In the genomic region with DNA sequence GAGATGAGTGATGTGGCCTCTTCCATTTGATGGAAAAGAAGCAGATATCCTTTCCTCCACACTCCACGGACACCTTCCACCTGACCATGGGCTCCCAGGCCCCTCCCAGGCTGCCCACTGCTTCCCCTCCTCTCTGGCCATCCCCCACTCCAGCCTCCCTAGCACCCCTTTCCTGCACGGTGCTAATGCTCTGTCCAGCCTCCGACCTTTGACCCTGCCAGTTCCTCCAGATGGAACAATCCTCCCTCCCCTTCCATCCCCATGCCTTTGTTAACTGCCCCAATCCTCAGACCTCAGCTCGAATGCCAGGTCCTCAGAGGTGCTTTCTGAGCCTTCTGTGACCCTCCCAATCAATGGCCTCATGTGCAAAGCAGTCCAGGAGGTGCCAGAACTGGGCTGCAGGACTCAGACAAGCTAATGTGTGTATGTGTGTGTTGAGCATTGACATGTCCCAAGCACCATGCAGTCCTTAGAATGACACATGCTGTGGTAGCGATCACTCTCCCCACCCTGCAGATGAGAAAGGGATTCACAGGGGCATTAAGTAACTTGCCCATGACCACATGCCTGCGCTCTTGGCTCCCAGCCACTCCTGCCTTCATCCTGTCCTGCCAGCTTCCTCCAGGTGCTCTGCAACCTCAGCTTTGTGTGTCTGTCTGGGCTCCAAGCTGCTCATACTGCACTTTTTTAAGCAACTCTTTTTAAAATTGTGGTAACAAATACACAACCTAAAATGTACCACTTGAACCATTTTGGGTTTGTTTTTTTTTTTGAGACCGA, we compare ENCODE assay signal across 16 cellular contexts.
DNase-seq lines count a peak whose midpoint lies in the region; ATAC-seq and TF ChIP-seq lines count a peak whose summit lies in the region.
"Had no signal": no experiment of that assay in that cellular context is flagged by ENCODE, and none has a peak within 500 bp of the region (broad histone marks: within the 10 kb centered on the region; RNA-seq: fewer than 3 reads in every experiment).

No MANE protein-coding gene starts in this region.

- H3K4me3 ChIP-seq in Jurkat, Clone E6-1 (ENCODE audit: low read length) = no peak overlapping the region
- H3K4me3 ChIP-seq in mammary epithelial cell (replicated peaks in 1 of 3; ENCODE audit: insufficient read depth in 1 of 3, low read depth in 2 of 3, low read length in 3 of 3) = no peak overlapping the region
- H3K4me3 ChIP-seq in sigmoid colon = no peak overlapping the region
- H3K4me3 ChIP-seq: coronary artery, gastroesophageal sphincter had no signal

- BruUV-seq in mammary epithelial cell (replicated peaks; lab: Mats Ljungman, UMichigan) = no TSS peak

- 84% methylated on average over 5 of the region's 7 CpGs for WGBS in mammary epithelial cell (ENCODE audit: low coverage, missing lambda C conversion rate)
- WGBS in sigmoid colon, 2 donors = 68 to 74% methylated on average over 7 of the region's 7 CpGs

- H3K4me3 Mint-ChIP-seq in activated T-cell treated with anti-CD3 and anti-CD28 coated beads, Interleukin-2, amount 50 U/mL, for 72 hours = no peak overlapping the region

- H3K27me3 Mint-ChIP-seq in activated T-cell treated with anti-CD3 and anti-CD28 coated beads, Interleukin-2, amount 50 U/mL, for 72 hours (ENCODE audit: low read depth) = no peaks in the 10 kb centered on the region

- H3K9ac ChIP-seq in mammary epithelial cell (ENCODE audit: insufficient read depth, low read length) = no peak overlapping the region

- no peaks in the 10 kb centered on the region for H4K20me1 ChIP-seq in mammary epithelial cell (ENCODE audit: insufficient read depth, low read length)

- H3K27ac ChIP-seq in mammary epithelial cell (ENCODE audit: insufficient read depth, low read depth, low read length) (no peak overlapping the region), sigmoid colon (no peak overlapping the region)
- H3K27ac ChIP-seq: coronary artery, gastroesophageal sphincter, neutrophil, VCaP had no signal

- dilution Hi-C loops in mammary epithelial cell (cut with HindIII; ENCODE audit: low sequenced_read_pairs) = no loop called here

- peaks cover 5 to 8% of the 10 kb centered on the region in 2 donors for H3K9me3 Mint-ChIP-seq in activated T-cell treated with anti-CD3 and anti-CD28 coated beads, Interleukin-2, amount 50 U/mL, for 72 hours

- H3K27me3 ChIP-seq in mammary epithelial cell (ENCODE audit: insufficient read depth, low read length) (no peaks in the 10 kb centered on the region), sigmoid colon (no peaks in the 10 kb centered on the region)
- H3K27me3 ChIP-seq: gastroesophageal sphincter, neutrophil had no signal

- no peaks in the 10 kb centered on the region for H3K79me2 ChIP-seq in mammary epithelial cell (ENCODE audit: insufficient read depth, low read length)

- no peak for TF ChIP-seq EP300 in sigmoid colon (IDR thresholded peaks at IDR 0.05)

- H3K36me3 ChIP-seq in mammary epithelial cell (ENCODE audit: insufficient read depth, low read length) (no peaks in the 10 kb centered on the region), sigmoid colon (no peaks in the 10 kb centered on the region)
- H3K36me3 ChIP-seq: gastroesophageal sphincter, neutrophil had no signal

- intact Hi-C loops in mammary epithelial cell (cut with micrococcal nuclease) (no loop called here), sigmoid colon (cut with DNase I) (no loop called here)

- no peaks in the 10 kb centered on the region for H3K4me1 ChIP-seq in mammary epithelial cell (ENCODE audit: insufficient read depth, low read length)
- no peaks in the 10 kb centered on the region for H3K4me1 ChIP-seq in sigmoid colon
- H3K4me1 ChIP-seq: gastroesophageal sphincter had no signal

- in situ Hi-C loops in mammary epithelial cell (cut with MboI; ENCODE audit: low sequenced_read_pairs in 2 of 2) = no loop called here

- TF ChIP-seq POLR2A in sigmoid colon (IDR thresholded peaks at IDR 0.05) = no peak

- ATAC-seq in activated T-cell treated with anti-CD3 and anti-CD28 coated beads, Interleukin-2, amount 50 U/mL, for 72 hours (replicated peaks in 1 of 2) = peak; percentile 19 to 23
- no peak for ATAC-seq in GM19467 (IDR thresholded peaks at IDR 0.05; ENCODE audit: unreplicated experiment)
- ATAC-seq: gastroesophageal sphincter, left colon had no signal

- H3K9me3 ChIP-seq in mammary epithelial cell (replicated peaks; ENCODE audit: insufficient read depth, low read length) (no peaks in the 10 kb centered on the region), sigmoid colon (no peaks in the 10 kb centered on the region)
- H3K9me3 ChIP-seq: gastroesophageal sphincter, neutrophil had no signal

- TF ChIP-seq CTCF in mammary epithelial cell (conservative IDR thresholded peaks at IDR 0.05 in 1 of 2, IDR thresholded peaks at IDR 0.05 in 1 of 2; ENCODE audit: extremely low read depth in 1 of 2, insufficient read depth in 1 of 2, low read depth in 1 of 2, low read length in 2 of 2) (no peak), sigmoid colon (IDR thresholded peaks at IDR 0.05) (no peak)

- H3K4me2 ChIP-seq in mammary epithelial cell (ENCODE audit: insufficient read depth, low read depth, low read length) = no peak overlapping the region

- no peak overlapping the region for H2AFZ ChIP-seq in mammary epithelial cell (ENCODE audit: low read depth, low read length)

- H3K27ac Mint-ChIP-seq in activated T-cell treated with anti-CD3 and anti-CD28 coated beads, Interleukin-2, amount 50 U/mL, for 72 hours = no peak overlapping the region

- no peak for DNase-seq in activated T-cell treated with anti-CD3 and anti-CD28 coated beads, Interleukin-2, amount 50 U/mL, for 72 hours
- no peak for DNase-seq in activated T-cell treated with anti-CD3 and anti-CD28 coated beads for 4 hours
- peak; percentile 7 for DNase-seq in Jurkat, Clone E6-1 (ENCODE audit: low read depth, low spot score)
- peak; percentile 57 for DNase-seq in mammary epithelial cell
- peak; percentile 33 for DNase-seq in sigmoid colon
- DNase-seq in NCI-H1092 treated with DMSO at 0.1 percent for 48 hours (lab: John Stamatoyannopoulos, UW) = no peak
- no peak for DNase-seq in foreskin melanocyte
- DNase-seq: left colon; SIG-M5; stimulated activated naive CD4-positive, alpha-beta T cell treated with Interleukin-2 at 50 U/mL for 16 hours; T-helper 1 cell had no signal

- CTCF ChIA-PET in mammary epithelial cell (lab: Charles Lee; ENCODE audit: low non-redundant PET) = no interaction called here

- peaks cover 13 to 35% of the 10 kb centered on the region in 2 donors for H3K36me3 Mint-ChIP-seq in activated T-cell treated with anti-CD3 and anti-CD28 coated beads, Interleukin-2, amount 50 U/mL, for 72 hours (ENCODE audit: insufficient read depth in 2 of 2)

- no peaks in the 10 kb centered on the region for H3K4me1 Mint-ChIP-seq in activated T-cell treated with anti-CD3 and anti-CD28 coated beads, Interleukin-2, amount 50 U/mL, for 72 hours (ENCODE audit: low read depth)

Comparison
In these comparisons a context has a peak if more than half of its experiments do, and no peak if none do; other contexts are left out.
1. DNase-seq: peak in Jurkat, Clone E6-1 (single experiment), mammary epithelial cell (single experiment) and sigmoid colon (single experiment); none in activated T-cell treated with anti-CD3 and anti-CD28 coated beads, Interleukin-2, amount 50 U/mL, for 72 hours (0 of 2), activated T-cell treated with anti-CD3 and anti-CD28 coated beads for 4 hours (single experiment), NCI-H1092 treated with DMSO at 0.1 percent for 48 hours (single experiment) and foreskin melanocyte (single experiment).